Comparison of ENCODE assay signal across 8 cellular contexts in genomic region chr2:183035954-183036669, GRCh38. TPM values are rescaled to one million over a fixed set of nuclear protein-coding genes. Genes with fewer than 3 reads are reported as not detected.
DNase-seq lines count a peak whose midpoint lies in the region; ATAC-seq, FAIRE-seq and TF ChIP-seq lines count a peak whose summit lies in the region.

No MANE protein-coding gene starts in this region.

- BruUV-seq in A673 (replicated peaks; lab: Mats Ljungman, UMichigan) = no TSS peak

- H3K4me1 ChIP-seq in A673 (ENCODE audit: insufficient read depth, low read length, poor library complexity, severe bottlenecking) (peaks cover 46% of the 10 kb centered on the region), kidney (ENCODE audit: control insufficient read depth in 1 of 2, insufficient read depth in 1 of 2, low read depth in 1 of 2, low read length in 2 of 2) (peaks cover 6 to 16% of the 10 kb centered on the region in 2 donors)

- H3K9me3 ChIP-seq in A673 (ENCODE audit: low read depth, low read length, poor library complexity, severe bottlenecking) (no peaks in the 10 kb centered on the region), T-helper 17 cell (ENCODE audit: control insufficient read depth, low read length, poor library complexity, severe bottlenecking) (no peaks in the 10 kb centered on the region), kidney (ENCODE audit: control insufficient read depth in 1 of 2, low read length in 2 of 2) (no peaks in the 10 kb centered on the region)

- H3K27ac ChIP-seq in A673 (ENCODE audit: low read depth, low read length, poor library complexity, severe bottlenecking) (peak overlapping the region; percentile 94), kidney (ENCODE audit: low read depth in 2 of 2, low read length in 2 of 2) (peak overlapping the region; percentile 41 to 96)

- ATAC-seq in GM18870 (IDR thresholded peaks at IDR 0.05; ENCODE audit: unreplicated experiment) (peak; percentile 72), HG03066 (IDR thresholded peaks at IDR 0.05; ENCODE audit: low read depth, unreplicated experiment) (peak; percentile 41), T-helper 17 cell (peak; percentile 18)

- H3K4me3 ChIP-seq in A673 (ENCODE audit: low read depth, low read length, poor library complexity, severe bottlenecking) = peak overlapping the region; percentile 74
- peak overlapping the region; percentile 88 to 92 for H3K4me3 ChIP-seq in kidney (ENCODE audit: low read length in 2 of 2)

- no peaks in the 10 kb centered on the region for H3K36me3 Mint-ChIP-seq in T-helper 17 cell (ENCODE audit: low read depth)

- no peak for FAIRE-seq in kidney (lab: Jason Lieb, UNC)

- H3K27me3 ChIP-seq in A673 (replicated peaks; ENCODE audit: insufficient read depth, low read depth, low read length, poor library complexity) = no peaks in the 10 kb centered on the region

- peak overlapping the region; percentile 49 to 95 for H3K9ac ChIP-seq in kidney (ENCODE audit: low read length in 2 of 2)

- POLR2A ChIA-PET in A673 (lab: Charles Lee; ENCODE audit: low non-redundant PET) = interaction anchor here (0.7 kb wide), 1 partner anchor 10 kb away, joined by 3 read pairs; no protein-coding TSS in a partner anchor

- no peak for TF ChIP-seq CTCF in A673 (conservative IDR thresholded peaks at IDR 0.05; ENCODE audit: low read depth, low read length)
- TF ChIP-seq CTCF in kidney (IDR thresholded peaks at IDR 0.05; ENCODE audit: borderline replicate concordance, extremely low read depth, insufficient read depth) = no peak

- H3K4me1 Mint-ChIP-seq in T-helper 17 cell = peaks cover 32% of the 10 kb centered on the region

- H3K4me3 Mint-ChIP-seq in T-helper 17 cell = peak overlapping the region; percentile 88

- H3K27me3 Mint-ChIP-seq in T-helper 17 cell = peaks cover 23% of the 10 kb centered on the region

- H3K27ac Mint-ChIP-seq in T-helper 17 cell = peak overlapping the region; percentile 49

- intact Hi-C loops in A673 (cut with micrococcal nuclease; ENCODE audit: unreplicated experiment) = loop anchor here (5.0 kb wide), 1 partner anchor 86 kb away; the partner anchor contains the start of gene NUP35
- intact Hi-C loops in kidney (cut with DNase I) = no loop called here

- CTCF ChIA-PET in A673 (lab: Charles Lee) = no interaction called here

- H3K36me3 ChIP-seq in A673 (ENCODE audit: insufficient read depth, low read length, poor library complexity, severe bottlenecking) = no peaks in the 10 kb centered on the region
- H3K36me3 ChIP-seq in kidney (ENCODE audit: control insufficient read depth in 1 of 2, insufficient read depth in 2 of 2, low read length in 2 of 2) = no peaks in the 10 kb centered on the region

- DNase-seq in A673 (ENCODE audit: low spot score) (no peak), T-helper 17 cell (no peak), kidney (no peak), islet precursor cell (no peak), medulla oblongata (ENCODE audit: extremely low spot score) (no peak)
- DNase-seq in activated naive CD4-positive, alpha-beta T cell treated with anti-CD3 and anti-CD28 coated beads, Interleukin-2, amount 50 U/mL, for 16 hours = no peak

RNA-seq across cellular contexts. Expression of gene NCKAP1, which starts 2.1 kb away (rescaled TPM):
- 153 and 177 TPM in 2 replicates for total RNA-seq in A673 (2021)
- total RNA-seq in T-helper 17 cell = 10 to 100 TPM in 1 of 2 donors, 1 to 10 TPM in 1; 6.9 to 13.9 TPM
- total RNA-seq in kidney = 140 TPM
- polyA plus RNA-seq in kidney (ENCODE audit: insufficient read depth, low read depth, low replicate concordance) = 45.4 TPM

RNA-seq across cellular contexts. Expression of gene DUSP19, which starts 42.4 kb away (rescaled TPM):
- total RNA-seq in A673 (2021) (5.2 and 6.4 TPM in 2 replicates), T-helper 17 cell (1 to 10 TPM in 1 of 2 donors, under 1 TPM in 1; 0.60 to 1.6 TPM), kidney (4.4 TPM)
- 1.8 TPM for polyA plus RNA-seq in kidney (ENCODE audit: insufficient read depth, low read depth, low replicate concordance)

Comparison
In these comparisons a context has a peak if more than half of its experiments do, and no peak if none do; other contexts are left out.
1. ATAC-seq: peak in every context shown above with its lines; median percentile 72 in GM18870; 41 in HG03066; 18 in T-helper 17 cell.